ENCODE assay signal across 1 cellular context in the genomic region with DNA sequence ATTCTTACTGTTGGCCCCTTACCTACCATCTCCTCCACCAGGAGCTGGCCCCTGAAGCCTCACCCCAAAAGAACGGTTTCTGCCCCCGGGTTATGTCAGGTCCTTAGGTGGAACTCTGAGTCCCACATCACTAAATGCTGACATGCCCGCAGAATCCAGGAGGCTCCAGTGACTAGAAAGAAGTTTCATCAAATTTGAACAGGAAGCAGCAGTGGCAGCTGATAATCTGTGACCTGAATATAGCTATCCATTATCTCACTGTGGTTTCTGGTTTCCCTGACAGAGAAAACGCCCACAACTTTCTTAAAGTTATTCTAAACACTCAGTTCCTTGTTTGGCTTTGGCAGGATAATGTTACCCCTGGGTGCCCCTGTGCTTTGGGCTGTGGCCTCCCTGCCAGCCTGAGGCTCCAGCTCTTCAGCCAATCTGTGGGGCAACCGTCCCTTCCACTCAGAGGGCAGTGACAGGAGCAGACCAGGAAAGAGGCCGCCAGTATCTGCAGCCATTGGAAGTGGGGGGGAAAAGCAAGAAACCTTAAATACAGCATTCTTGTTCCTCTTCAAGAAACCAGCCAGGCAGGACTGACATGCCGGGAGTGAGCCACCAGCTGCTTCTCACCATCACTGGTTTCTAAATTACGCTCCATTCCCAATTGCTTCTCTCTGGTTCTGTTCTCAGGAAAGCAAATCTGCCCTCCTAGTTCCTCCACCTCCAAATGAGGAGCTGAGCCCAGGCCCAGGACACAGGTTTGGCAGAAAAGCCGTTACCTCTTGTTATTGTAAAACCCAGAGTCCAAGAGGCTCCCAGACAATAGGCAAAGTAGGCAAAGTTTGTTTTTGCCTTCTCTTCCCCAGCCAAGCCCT.
TF ChIP-seq lines count a peak whose summit lies in the region.

No MANE protein-coding gene starts in this region.

TF ChIP-seq in K562, 482 proteins besides CTCF, POLR2A, EP300 and RAD21 (continued from another document and continues in another):
- TF ChIP-seq GABPA (tag; conservative IDR thresholded peaks at IDR 0.05; ENCODE audit: low read depth) (peak; percentile 80), SRSF9 (IDR thresholded peaks at IDR 0.05; ENCODE audit: borderline replicate concordance, low read depth, low read length) (no peak), ILF3 (IDR thresholded peaks at IDR 0.05; ENCODE audit: borderline replicate concordance) (no peak), NCOA2 (IDR thresholded peaks at IDR 0.05; ENCODE audit: partially characterized antibody in 2 of 2) (no peak), NELFE (IDR thresholded peaks at IDR 0.05; ENCODE audit: insufficient read depth, insufficient read length) (no peak), ZBTB1 (CRISPR knock-in tag; IDR thresholded peaks at IDR 0.05; ENCODE audit: borderline replicate concordance, low read depth) (no peak), EGR1 (conservative IDR thresholded peaks at IDR 0.05) (peak; percentile 90), RBM17 (IDR thresholded peaks at IDR 0.05; ENCODE audit: borderline replicate concordance, low read depth, low read length) (no peak), U2AF1 (optimal IDR thresholded peaks at IDR 0.05; ENCODE audit: low read depth, low read length) (no peak), CBX2 (IDR thresholded peaks at IDR 0.05; ENCODE audit: insufficient read depth, low read length, poor library complexity, severe bottlenecking) (no peak), NR2F6 (CRISPR knock-in tag; IDR thresholded peaks at IDR 0.05) (no peak), ZNF668 (CRISPR knock-in tag; IDR thresholded peaks at IDR 0.05) (0 out of 2 replicates have a peak, but pooled peaks have one; percentile 17), ZNF57 (CRISPR knock-in tag; IDR thresholded peaks at IDR 0.05) (no peak), PHF20 (IDR thresholded peaks at IDR 0.05; ENCODE audit: partially characterized antibody) (no peak), RHOXF2B (CRISPR knock-in tag; conservative IDR thresholded peaks at IDR 0.05) (no peak), NUFIP1 (IDR thresholded peaks at IDR 0.05; ENCODE audit: partially characterized antibody) (no peak), PHB2 (IDR thresholded peaks at IDR 0.05; ENCODE audit: low read depth) (peak; percentile 39; the same call in 1 of the 2 replicates), XRCC4 (IDR thresholded peaks at IDR 0.05; ENCODE audit: extremely low read depth, insufficient read depth, insufficient read length) (no peak), ZNF232 (CRISPR knock-in tag; IDR thresholded peaks at IDR 0.05) (no peak), MXI1 (IDR thresholded peaks at IDR 0.05; ENCODE audit: low read depth, low read length) (no peak), ZNF830 (CRISPR knock-in tag; IDR thresholded peaks at IDR 0.05) (no peak), ATF7 (IDR thresholded peaks at IDR 0.05) (peak; percentile 84), CBFA2T2 (conservative IDR thresholded peaks at IDR 0.05) (peak; percentile 87), ESRRB (CRISPR knock-in tag; IDR thresholded peaks at IDR 0.05; ENCODE audit: borderline replicate concordance) (no peak)
- TF ChIP-seq, protein P1, sequence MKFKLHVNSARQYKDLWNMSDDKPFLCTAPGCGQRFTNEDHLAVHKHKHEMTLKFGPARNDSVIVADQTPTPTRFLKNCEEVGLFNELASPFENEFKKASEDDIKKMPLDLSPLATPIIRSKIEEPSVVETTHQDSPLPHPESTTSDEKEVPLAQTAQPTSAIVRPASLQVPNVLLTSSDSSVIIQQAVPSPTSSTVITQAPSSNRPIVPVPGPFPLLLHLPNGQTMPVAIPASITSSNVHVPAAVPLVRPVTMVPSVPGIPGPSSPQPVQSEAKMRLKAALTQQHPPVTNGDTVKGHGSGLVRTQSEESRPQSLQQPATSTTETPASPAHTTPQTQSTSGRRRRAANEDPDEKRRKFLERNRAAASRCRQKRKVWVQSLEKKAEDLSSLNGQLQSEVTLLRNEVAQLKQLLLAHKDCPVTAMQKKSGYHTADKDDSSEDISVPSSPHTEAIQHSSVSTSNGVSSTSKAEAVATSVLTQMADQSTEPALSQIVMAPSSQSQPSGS (CRISPR knock-in tag; IDR thresholded peaks at IDR 0.05): no peak
- TF ChIP-seq, protein P2, sequence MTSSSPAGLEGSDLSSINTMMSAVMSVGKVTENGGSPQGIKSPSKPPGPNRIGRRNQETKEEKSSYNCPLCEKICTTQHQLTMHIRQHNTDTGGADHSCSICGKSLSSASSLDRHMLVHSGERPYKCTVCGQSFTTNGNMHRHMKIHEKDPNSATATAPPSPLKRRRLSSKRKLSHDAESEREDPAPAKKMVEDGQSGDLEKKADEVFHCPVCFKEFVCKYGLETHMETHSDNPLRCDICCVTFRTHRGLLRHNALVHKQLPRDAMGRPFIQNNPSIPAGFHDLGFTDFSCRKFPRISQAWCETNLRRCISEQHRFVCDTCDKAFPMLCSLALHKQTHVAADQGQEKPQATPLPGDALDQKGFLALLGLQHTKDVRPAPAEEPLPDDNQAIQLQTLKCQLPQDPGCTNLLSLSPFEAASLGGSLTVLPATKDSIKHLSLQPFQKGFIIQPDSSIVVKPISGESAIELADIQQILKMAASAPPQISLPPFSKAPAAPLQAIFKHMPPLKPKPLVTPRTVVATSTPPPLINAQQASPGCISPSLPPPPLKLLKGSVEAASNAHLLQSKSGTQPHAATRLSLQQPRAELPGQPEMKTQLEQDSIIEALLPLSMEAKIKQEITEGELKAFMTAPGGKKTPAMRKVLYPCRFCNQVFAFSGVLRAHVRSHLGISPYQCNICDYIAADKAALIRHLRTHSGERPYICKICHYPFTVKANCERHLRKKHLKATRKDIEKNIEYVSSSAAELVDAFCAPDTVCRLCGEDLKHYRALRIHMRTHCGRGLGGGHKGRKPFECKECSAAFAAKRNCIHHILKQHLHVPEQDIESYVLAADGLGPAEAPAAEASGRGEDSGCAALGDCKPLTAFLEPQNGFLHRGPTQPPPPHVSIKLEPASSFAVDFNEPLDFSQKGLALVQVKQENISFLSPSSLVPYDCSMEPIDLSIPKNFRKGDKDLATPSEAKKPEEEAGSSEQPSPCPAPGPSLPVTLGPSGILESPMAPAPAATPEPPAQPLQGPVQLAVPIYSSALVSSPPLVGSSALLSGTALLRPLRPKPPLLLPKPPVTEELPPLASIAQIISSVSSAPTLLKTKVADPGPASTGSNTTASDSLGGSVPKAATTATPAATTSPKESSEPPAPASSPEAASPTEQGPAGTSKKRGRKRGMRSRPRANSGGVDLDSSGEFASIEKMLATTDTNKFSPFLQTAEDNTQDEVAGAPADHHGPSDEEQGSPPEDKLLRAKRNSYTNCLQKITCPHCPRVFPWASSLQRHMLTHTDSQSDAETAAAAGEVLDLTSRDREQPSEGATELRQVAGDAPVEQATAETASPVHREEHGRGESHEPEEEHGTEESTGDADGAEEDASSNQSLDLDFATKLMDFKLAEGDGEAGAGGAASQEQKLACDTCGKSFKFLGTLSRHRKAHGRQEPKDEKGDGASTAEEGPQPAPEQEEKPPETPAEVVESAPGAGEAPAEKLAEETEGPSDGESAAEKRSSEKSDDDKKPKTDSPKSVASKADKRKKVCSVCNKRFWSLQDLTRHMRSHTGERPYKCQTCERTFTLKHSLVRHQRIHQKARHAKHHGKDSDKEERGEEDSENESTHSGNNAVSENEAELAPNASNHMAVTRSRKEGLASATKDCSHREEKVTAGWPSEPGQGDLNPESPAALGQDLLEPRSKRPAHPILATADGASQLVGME (CRISPR knock-in tag; IDR thresholded peaks at IDR 0.05): no peak
- TF ChIP-seq, protein P3, sequence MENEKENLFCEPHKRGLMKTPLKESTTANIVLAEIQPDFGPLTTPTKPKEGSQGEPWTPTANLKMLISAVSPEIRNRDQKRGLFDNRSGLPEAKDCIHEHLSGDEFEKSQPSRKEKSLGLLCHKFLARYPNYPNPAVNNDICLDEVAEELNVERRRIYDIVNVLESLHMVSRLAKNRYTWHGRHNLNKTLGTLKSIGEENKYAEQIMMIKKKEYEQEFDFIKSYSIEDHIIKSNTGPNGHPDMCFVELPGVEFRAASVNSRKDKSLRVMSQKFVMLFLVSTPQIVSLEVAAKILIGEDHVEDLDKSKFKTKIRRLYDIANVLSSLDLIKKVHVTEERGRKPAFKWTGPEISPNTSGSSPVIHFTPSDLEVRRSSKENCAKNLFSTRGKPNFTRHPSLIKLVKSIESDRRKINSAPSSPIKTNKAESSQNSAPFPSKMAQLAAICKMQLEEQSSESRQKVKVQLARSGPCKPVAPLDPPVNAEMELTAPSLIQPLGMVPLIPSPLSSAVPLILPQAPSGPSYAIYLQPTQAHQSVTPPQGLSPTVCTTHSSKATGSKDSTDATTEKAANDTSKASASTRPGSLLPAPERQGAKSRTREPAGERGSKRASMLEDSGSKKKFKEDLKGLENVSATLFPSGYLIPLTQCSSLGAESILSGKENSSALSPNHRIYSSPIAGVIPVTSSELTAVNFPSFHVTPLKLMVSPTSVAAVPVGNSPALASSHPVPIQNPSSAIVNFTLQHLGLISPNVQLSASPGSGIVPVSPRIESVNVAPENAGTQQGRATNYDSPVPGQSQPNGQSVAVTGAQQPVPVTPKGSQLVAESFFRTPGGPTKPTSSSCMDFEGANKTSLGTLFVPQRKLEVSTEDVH (IDR thresholded peaks at IDR 0.05; ENCODE audit: low read depth, partially characterized antibody): peak; percentile 34
- TF ChIP-seq, protein P4, sequence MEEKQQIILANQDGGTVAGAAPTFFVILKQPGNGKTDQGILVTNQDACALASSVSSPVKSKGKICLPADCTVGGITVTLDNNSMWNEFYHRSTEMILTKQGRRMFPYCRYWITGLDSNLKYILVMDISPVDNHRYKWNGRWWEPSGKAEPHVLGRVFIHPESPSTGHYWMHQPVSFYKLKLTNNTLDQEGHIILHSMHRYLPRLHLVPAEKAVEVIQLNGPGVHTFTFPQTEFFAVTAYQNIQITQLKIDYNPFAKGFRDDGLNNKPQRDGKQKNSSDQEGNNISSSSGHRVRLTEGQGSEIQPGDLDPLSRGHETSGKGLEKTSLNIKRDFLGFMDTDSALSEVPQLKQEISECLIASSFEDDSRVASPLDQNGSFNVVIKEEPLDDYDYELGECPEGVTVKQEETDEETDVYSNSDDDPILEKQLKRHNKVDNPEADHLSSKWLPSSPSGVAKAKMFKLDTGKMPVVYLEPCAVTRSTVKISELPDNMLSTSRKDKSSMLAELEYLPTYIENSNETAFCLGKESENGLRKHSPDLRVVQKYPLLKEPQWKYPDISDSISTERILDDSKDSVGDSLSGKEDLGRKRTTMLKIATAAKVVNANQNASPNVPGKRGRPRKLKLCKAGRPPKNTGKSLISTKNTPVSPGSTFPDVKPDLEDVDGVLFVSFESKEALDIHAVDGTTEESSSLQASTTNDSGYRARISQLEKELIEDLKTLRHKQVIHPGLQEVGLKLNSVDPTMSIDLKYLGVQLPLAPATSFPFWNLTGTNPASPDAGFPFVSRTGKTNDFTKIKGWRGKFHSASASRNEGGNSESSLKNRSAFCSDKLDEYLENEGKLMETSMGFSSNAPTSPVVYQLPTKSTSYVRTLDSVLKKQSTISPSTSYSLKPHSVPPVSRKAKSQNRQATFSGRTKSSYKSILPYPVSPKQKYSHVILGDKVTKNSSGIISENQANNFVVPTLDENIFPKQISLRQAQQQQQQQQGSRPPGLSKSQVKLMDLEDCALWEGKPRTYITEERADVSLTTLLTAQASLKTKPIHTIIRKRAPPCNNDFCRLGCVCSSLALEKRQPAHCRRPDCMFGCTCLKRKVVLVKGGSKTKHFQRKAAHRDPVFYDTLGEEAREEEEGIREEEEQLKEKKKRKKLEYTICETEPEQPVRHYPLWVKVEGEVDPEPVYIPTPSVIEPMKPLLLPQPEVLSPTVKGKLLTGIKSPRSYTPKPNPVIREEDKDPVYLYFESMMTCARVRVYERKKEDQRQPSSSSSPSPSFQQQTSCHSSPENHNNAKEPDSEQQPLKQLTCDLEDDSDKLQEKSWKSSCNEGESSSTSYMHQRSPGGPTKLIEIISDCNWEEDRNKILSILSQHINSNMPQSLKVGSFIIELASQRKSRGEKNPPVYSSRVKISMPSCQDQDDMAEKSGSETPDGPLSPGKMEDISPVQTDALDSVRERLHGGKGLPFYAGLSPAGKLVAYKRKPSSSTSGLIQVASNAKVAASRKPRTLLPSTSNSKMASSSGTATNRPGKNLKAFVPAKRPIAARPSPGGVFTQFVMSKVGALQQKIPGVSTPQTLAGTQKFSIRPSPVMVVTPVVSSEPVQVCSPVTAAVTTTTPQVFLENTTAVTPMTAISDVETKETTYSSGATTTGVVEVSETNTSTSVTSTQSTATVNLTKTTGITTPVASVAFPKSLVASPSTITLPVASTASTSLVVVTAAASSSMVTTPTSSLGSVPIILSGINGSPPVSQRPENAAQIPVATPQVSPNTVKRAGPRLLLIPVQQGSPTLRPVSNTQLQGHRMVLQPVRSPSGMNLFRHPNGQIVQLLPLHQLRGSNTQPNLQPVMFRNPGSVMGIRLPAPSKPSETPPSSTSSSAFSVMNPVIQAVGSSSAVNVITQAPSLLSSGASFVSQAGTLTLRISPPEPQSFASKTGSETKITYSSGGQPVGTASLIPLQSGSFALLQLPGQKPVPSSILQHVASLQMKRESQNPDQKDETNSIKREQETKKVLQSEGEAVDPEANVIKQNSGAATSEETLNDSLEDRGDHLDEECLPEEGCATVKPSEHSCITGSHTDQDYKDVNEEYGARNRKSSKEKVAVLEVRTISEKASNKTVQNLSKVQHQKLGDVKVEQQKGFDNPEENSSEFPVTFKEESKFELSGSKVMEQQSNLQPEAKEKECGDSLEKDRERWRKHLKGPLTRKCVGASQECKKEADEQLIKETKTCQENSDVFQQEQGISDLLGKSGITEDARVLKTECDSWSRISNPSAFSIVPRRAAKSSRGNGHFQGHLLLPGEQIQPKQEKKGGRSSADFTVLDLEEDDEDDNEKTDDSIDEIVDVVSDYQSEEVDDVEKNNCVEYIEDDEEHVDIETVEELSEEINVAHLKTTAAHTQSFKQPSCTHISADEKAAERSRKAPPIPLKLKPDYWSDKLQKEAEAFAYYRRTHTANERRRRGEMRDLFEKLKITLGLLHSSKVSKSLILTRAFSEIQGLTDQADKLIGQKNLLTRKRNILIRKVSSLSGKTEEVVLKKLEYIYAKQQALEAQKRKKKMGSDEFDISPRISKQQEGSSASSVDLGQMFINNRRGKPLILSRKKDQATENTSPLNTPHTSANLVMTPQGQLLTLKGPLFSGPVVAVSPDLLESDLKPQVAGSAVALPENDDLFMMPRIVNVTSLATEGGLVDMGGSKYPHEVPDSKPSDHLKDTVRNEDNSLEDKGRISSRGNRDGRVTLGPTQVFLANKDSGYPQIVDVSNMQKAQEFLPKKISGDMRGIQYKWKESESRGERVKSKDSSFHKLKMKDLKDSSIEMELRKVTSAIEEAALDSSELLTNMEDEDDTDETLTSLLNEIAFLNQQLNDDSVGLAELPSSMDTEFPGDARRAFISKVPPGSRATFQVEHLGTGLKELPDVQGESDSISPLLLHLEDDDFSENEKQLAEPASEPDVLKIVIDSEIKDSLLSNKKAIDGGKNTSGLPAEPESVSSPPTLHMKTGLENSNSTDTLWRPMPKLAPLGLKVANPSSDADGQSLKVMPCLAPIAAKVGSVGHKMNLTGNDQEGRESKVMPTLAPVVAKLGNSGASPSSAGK (IDR thresholded peaks at IDR 0.05): no peak
- TF ChIP-seq, protein P5, sequence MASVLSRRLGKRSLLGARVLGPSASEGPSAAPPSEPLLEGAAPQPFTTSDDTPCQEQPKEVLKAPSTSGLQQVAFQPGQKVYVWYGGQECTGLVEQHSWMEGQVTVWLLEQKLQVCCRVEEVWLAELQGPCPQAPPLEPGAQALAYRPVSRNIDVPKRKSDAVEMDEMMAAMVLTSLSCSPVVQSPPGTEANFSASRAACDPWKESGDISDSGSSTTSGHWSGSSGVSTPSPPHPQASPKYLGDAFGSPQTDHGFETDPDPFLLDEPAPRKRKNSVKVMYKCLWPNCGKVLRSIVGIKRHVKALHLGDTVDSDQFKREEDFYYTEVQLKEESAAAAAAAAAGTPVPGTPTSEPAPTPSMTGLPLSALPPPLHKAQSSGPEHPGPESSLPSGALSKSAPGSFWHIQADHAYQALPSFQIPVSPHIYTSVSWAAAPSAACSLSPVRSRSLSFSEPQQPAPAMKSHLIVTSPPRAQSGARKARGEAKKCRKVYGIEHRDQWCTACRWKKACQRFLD (CRISPR knock-in tag; IDR thresholded peaks at IDR 0.05): peak; percentile 78
